ENCODE assay signal across 9 cellular contexts in the genomic region with DNA sequence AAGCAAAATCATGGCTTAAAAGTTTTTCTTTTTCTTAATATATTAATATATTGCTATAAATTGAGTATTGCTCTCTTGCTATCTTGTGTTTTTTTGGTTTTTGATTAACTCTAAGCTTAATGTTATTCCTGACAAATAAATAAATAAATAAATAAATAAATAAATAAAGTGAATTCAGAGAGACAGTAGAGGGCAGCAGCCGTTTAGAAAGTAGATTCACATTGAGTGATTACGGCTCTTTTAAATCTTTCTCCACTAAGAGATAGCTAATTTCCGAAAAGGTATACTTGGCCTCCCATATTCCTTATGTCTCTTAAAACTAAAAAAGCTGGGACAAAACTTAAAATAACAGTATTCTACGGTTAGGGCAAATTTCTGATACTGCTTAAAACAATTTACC. TPM values are rescaled to one million over a fixed set of nuclear protein-coding genes. Genes with fewer than 3 reads are reported as not detected.
A peak's percentile ranks its signal among the peaks of the same experiment; 100 is the strongest.
DNase-seq lines count a peak whose midpoint lies in the region; ATAC-seq and TF ChIP-seq lines count a peak whose summit lies in the region.
"Had no signal": no experiment of that assay in that cellular context is flagged by ENCODE, and none has a peak within 500 bp of the region (broad histone marks: within the 10 kb centered on the region; RNA-seq: fewer than 3 reads in every experiment).

No MANE protein-coding gene starts in this region.

- no peak for ATAC-seq in activated CD4-positive, CD25-positive, alpha-beta regulatory T cell treated with anti-CD3 and anti-CD28 coated beads, Interleukin-2, amount 50 U/mL, for 24 hours
- no peak for ATAC-seq in GM21576 (IDR thresholded peaks at IDR 0.05; ENCODE audit: unreplicated experiment)
- no peak for ATAC-seq in HG02970 (IDR thresholded peaks at IDR 0.05; ENCODE audit: low FRiP score, unreplicated experiment)
- ATAC-seq: mucosa of descending colon had no signal

- TF ChIP-seq CTCF in fibroblast of villous mesenchyme (IDR thresholded peaks at IDR 0.05; ENCODE audit: insufficient read depth, low read depth, low read length) = peak; percentile 39

- H3K4me3 ChIP-seq in fibroblast of villous mesenchyme (ENCODE audit: low read depth, low read length) = no peak overlapping the region
- H3K4me3 ChIP-seq: mucosa of descending colon had no signal

- DNase-seq in NCI-H2171 treated with DMSO at 0.1 percent for 48 hours (lab: John Stamatoyannopoulos, UW) (peak; percentile 36), NCI-H2171 (lab: John Stamatoyannopoulos, UW) (no peak), RKO (ENCODE audit: low spot score) (peak; percentile 59), fibroblast of villous mesenchyme (ENCODE audit: low read depth) (peak; percentile 64), stromal cell of bone marrow (ENCODE audit: low read depth) (peak; percentile 25)

RNA-seq across cellular contexts. Expression of a gene that starts 34.3 kb away (rescaled TPM):
- total RNA-seq in fibroblast of villous mesenchyme = 17.1 and 22.9 TPM in 2 replicates
